Comparison of ENCODE assay signal across 15 cellular contexts in genomic region chr22:36405221-36405631, GRCh38. TPM values are rescaled to one million over a fixed set of nuclear protein-coding genes. Genes with fewer than 3 reads are reported as not detected.
DNase-seq lines count a peak whose midpoint lies in the region; ATAC-seq and TF ChIP-seq lines count a peak whose summit lies in the region.
"Had no signal": no experiment of that assay in that cellular context is flagged by ENCODE, and none has a peak within 500 bp of the region (broad histone marks: within the 10 kb centered on the region; RNA-seq: fewer than 3 reads in every experiment).

No MANE protein-coding gene starts in this region.

- no peak overlapping the region for H3K56ac ChIP-seq in H9 (ENCODE audit: insufficient read length, low read depth, low read length)

- no peak overlapping the region for H2BK12ac ChIP-seq in H9 (ENCODE audit: insufficient read length, low read depth, low read length)

- no peak for DNase-seq in activated CD4-positive, CD25-positive, alpha-beta regulatory T cell treated with anti-CD3 and anti-CD28 coated beads, Interleukin-2, amount 50 U/mL, for 72 hours
- DNase-seq in MV-4-11 (lab: John Stamatoyannopoulos, UW) (peak; percentile 97), D341Med (ENCODE audit: low spot score) (no peak), RKO (ENCODE audit: low spot score) (no peak), H9 (no peak)
- peak; percentile 20 to 22 for DNase-seq in activated T-cell treated with anti-CD3 and anti-CD28 coated beads, Interleukin-2, amount 50 U/mL, for 72 hours
- DNase-seq: DMS79, midbrain, NCI-H69 had no signal

- no peak overlapping the region for H2AFZ ChIP-seq in H9 (ENCODE audit: low read length)

- H2BK120ac ChIP-seq in H9 (ENCODE audit: low read depth, low read length, poor library complexity, severe bottlenecking): no peak overlapping the region

- H3K4me1 Mint-ChIP-seq in activated T-cell treated with anti-CD3 and anti-CD28 coated beads, Interleukin-2, amount 50 U/mL, for 72 hours (ENCODE audit: low read depth): peaks cover 45% of the 10 kb centered on the region
- H3K4me1 Mint-ChIP-seq in H9: peaks cover 8 to 12% of the 10 kb centered on the region in 2 experiments

- no peak overlapping the region for H4K8ac ChIP-seq in H9 (replicated peaks; ENCODE audit: insufficient read length, low read depth, low read length)

- H4K5ac ChIP-seq in H9 (ENCODE audit: insufficient read length, low read depth, low read length): no peak overlapping the region

- no peaks in the 10 kb centered on the region for H3K9me3 Mint-ChIP-seq in activated T-cell treated with anti-CD3 and anti-CD28 coated beads, Interleukin-2, amount 50 U/mL, for 72 hours
- no peaks in the 10 kb centered on the region for H3K9me3 Mint-ChIP-seq in H9

- H3K4me1 ChIP-seq in H9 (ENCODE audit: insufficient read depth, low read length): no peaks in the 10 kb centered on the region

- no CpG with 5 or more reads among the region's 6 CpGs for WGBS in H9 (ENCODE audit: extremely low coverage, insufficient read length, low lambda C conversion rate)

- H3K9me3 ChIP-seq in H9 (ENCODE audit: control insufficient read depth, low read depth, low read length): no peaks in the 10 kb centered on the region
- H3K9me3 ChIP-seq: A549, suprapubic skin had no signal

- H3K18ac ChIP-seq in H9 (ENCODE audit: insufficient read length, low read depth, low read length): no peak overlapping the region

- no peak overlapping the region for H2BK20ac ChIP-seq in H9 (ENCODE audit: low read depth, low read length, poor library complexity, severe bottlenecking)

- H3K27ac ChIP-seq in skin epidermis: peak overlapping the region in 13 of 21 experiments; percentile 11 to 85 (median 66)
- no peak overlapping the region for H3K27ac ChIP-seq in H9 (ENCODE audit: insufficient read length, low read depth, low read length)
- H3K27ac ChIP-seq: cardiac muscle cell, suprapubic skin had no signal

- H3K79me1 ChIP-seq in H9 (ENCODE audit: insufficient read depth, low read depth, low read length, poor library complexity, severe bottlenecking): no peaks in the 10 kb centered on the region

- no peak overlapping the region for H3K4me3 ChIP-seq in skin epidermis
- H3K4me3 ChIP-seq: A549, cardiac muscle cell, suprapubic skin had no signal

- peak; percentile 44 to 65 for ATAC-seq in activated CD4-positive, CD25-positive, alpha-beta regulatory T cell treated with anti-CD3 and anti-CD28 coated beads, Interleukin-2, amount 50 U/mL, for 24 hours
- ATAC-seq in activated T-cell treated with anti-CD3 and anti-CD28 coated beads, Interleukin-2, amount 50 U/mL, for 72 hours (replicated peaks in 1 of 2): peak; percentile 65 to 67

- no peaks in the 10 kb centered on the region for H3K79me2 ChIP-seq in H9 (ENCODE audit: insufficient read depth, low read length)

- H3K23ac ChIP-seq in H9 (ENCODE audit: insufficient read length, low read depth, low read length): no peak overlapping the region

- no peak overlapping the region for H3T11ph ChIP-seq in H9 (ENCODE audit: low read length)

- H3K4me3 Mint-ChIP-seq in activated T-cell treated with anti-CD3 and anti-CD28 coated beads, Interleukin-2, amount 50 U/mL, for 72 hours: peak overlapping the region; percentile 60 to 74
- H3K4me3 Mint-ChIP-seq in H9: no peak overlapping the region

- no peak overlapping the region for H2BK5ac ChIP-seq in H9 (ENCODE audit: insufficient read length, low read length)

- no peak for TF ChIP-seq CTCF in H9 (conservative IDR thresholded peaks at IDR 0.05)

- H3K27me3 Mint-ChIP-seq in activated T-cell treated with anti-CD3 and anti-CD28 coated beads, Interleukin-2, amount 50 U/mL, for 72 hours (ENCODE audit: low read depth): no peaks in the 10 kb centered on the region
- no peaks in the 10 kb centered on the region for H3K27me3 Mint-ChIP-seq in H9 (ENCODE audit: low read depth)
- H3K27me3 Mint-ChIP-seq: progenitor cell of endocrine pancreas had no signal

- no peak overlapping the region for H3K9ac ChIP-seq in H9 (ENCODE audit: extremely low read depth, insufficient read length, low read length)

- H2AK5ac ChIP-seq in H9 (ENCODE audit: insufficient read length, low read length): no peak overlapping the region

- H3K4me2 ChIP-seq in H9 (ENCODE audit: insufficient read depth, insufficient read length, low read length): no peak overlapping the region
- H3K4me2 ChIP-seq: A549 had no signal

- no peak overlapping the region for H3K4ac ChIP-seq in H9 (ENCODE audit: low read depth, low read length)

- no peaks in the 10 kb centered on the region for H4K20me1 ChIP-seq in H9 (ENCODE audit: control insufficient read depth, insufficient read depth, insufficient read length)

- no peak overlapping the region for H3K14ac ChIP-seq in H9 (ENCODE audit: insufficient read depth, low read length)

- no peaks in the 10 kb centered on the region for H3K36me3 Mint-ChIP-seq in activated T-cell treated with anti-CD3 and anti-CD28 coated beads, Interleukin-2, amount 50 U/mL, for 72 hours (ENCODE audit: insufficient read depth in 2 of 2)
- H3K36me3 Mint-ChIP-seq in H9 (ENCODE audit: insufficient read depth in 1 of 3, low read depth in 3 of 3): no peaks in the 10 kb centered on the region

- H3K23me2 ChIP-seq in H9 (ENCODE audit: insufficient read length, low read depth, low read length, poor library complexity, severe bottlenecking): no peaks in the 10 kb centered on the region

- H3K27me3 ChIP-seq in H9 (ENCODE audit: insufficient read depth, low read length): no peaks in the 10 kb centered on the region
- H3K27me3 ChIP-seq: cardiac muscle cell, suprapubic skin had no signal

- peak overlapping the region; percentile 94 for H3K27ac Mint-ChIP-seq in activated T-cell treated with anti-CD3 and anti-CD28 coated beads, Interleukin-2, amount 50 U/mL, for 72 hours
- H3K27ac Mint-ChIP-seq in H9: 0 out of 7 replicates have a peak overlapping the region, but pooled peaks of 1 of the 3 experiments have one; percentile 14
- H3K27ac Mint-ChIP-seq: progenitor cell of endocrine pancreas had no signal

- no peak overlapping the region for H4K91ac ChIP-seq in H9 (ENCODE audit: insufficient read length, low read depth, low read length)

- no peak overlapping the region for H2BK15ac ChIP-seq in H9 (ENCODE audit: low read depth, low read length)

RNA-seq across cellular contexts. Expression of gene MYH9, which starts 17.5 kb away (rescaled TPM):
- 100 to 1,000 TPM; 529 to 662 TPM for total RNA-seq in activated T-cell treated with anti-CD3 and anti-CD28 coated beads, Interleukin-2, amount 50 U/mL, for 72 hours
- 243 and 266 TPM in 2 replicates for total RNA-seq in H9 (2021)

Comparison
In these comparisons a context has a peak if more than half of its experiments do, and no peak if none do; other contexts are left out.
1. DNase-seq: peak in MV-4-11 (single experiment) and activated T-cell treated with anti-CD3 and anti-CD28 coated beads, Interleukin-2, amount 50 U/mL, for 72 hours (2 of 2); none in activated CD4-positive, CD25-positive, alpha-beta regulatory T cell treated with anti-CD3 and anti-CD28 coated beads, Interleukin-2, amount 50 U/mL, for 72 hours (single experiment), D341Med (single experiment), RKO (single experiment) and H9 (single experiment).
2. H3K4me3 Mint-ChIP-seq: peak in activated T-cell treated with anti-CD3 and anti-CD28 coated beads, Interleukin-2, amount 50 U/mL, for 72 hours (2 of 2); none in H9 (0 of 2).